In the genomic region with DNA sequence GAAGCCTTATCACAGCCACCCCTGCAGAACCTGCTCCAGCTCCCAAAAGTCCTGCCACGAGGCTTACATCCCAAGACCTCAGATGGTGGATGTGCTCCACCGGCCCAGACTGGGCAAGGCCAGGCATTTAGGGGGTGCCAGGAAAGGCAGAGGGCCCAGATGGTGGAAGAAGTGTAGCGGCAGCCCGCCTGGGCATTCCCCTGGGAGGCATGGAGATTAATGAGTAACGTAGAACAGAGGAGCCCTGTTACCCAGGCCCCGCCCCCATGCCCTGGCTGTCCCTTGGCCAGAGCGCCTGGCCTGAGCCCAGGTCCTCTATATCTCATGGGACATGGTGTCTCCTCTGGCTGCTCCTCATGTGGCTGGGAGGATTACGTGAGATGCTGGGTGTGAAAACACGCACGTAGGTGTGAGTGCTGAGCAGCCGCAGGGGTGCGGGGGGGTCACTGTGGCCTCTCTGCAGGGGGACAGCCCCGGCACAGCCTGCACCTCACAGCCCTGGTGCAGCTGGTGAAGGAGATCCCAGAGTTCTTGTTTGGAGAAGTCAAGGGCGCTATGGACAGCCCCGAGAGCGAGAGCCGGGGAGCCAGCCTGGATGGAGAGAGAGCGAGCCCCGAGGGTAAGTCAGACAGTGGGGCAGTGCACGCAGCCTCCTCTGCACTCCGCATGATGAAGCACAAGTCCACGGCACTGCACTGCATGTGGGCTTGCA, we compare ENCODE assay signal across 2 cellular contexts.
TF ChIP-seq lines count a peak whose summit lies in the region.

No MANE protein-coding gene starts in this region.

TF ChIP-seq in A549, 52 proteins besides CTCF, POLR2A, EP300 and RAD21 (continued from another document):
- TF ChIP-seq, protein P1, sequence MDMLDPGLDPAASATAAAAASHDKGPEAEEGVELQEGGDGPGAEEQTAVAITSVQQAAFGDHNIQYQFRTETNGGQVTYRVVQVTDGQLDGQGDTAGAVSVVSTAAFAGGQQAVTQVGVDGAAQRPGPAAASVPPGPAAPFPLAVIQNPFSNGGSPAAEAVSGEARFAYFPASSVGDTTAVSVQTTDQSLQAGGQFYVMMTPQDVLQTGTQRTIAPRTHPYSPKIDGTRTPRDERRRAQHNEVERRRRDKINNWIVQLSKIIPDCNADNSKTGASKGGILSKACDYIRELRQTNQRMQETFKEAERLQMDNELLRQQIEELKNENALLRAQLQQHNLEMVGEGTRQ (IDR thresholded peaks at IDR 0.05): no peak
- TF ChIP-seq SMC3 (IDR thresholded peaks at IDR 0.05): no peak
- no peak for TF ChIP-seq HEYL (CRISPR knock-in tag; IDR thresholded peaks at IDR 0.05)
TF ChIP-seq in A549: peak in this region for 0.

TF ChIP-seq in HCT116, 20 proteins besides CTCF, POLR2A, EP300 and RAD21 (continued from another document):
- TF ChIP-seq, protein P2, sequence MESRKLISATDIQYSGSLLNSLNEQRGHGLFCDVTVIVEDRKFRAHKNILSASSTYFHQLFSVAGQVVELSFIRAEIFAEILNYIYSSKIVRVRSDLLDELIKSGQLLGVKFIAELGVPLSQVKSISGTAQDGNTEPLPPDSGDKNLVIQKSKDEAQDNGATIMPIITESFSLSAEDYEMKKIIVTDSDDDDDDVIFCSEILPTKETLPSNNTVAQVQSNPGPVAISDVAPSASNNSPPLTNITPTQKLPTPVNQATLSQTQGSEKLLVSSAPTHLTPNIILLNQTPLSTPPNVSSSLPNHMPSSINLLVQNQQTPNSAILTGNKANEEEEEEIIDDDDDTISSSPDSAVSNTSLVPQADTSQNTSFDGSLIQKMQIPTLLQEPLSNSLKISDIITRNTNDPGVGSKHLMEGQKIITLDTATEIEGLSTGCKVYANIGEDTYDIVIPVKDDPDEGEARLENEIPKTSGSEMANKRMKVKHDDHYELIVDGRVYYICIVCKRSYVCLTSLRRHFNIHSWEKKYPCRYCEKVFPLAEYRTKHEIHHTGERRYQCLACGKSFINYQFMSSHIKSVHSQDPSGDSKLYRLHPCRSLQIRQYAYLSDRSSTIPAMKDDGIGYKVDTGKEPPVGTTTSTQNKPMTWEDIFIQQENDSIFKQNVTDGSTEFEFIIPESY (IDR thresholded peaks at IDR 0.05; ENCODE audit: extremely low read depth, insufficient replicate concordance, low read length): no peak
- no peak for TF ChIP-seq SIN3A (IDR thresholded peaks at IDR 0.05; ENCODE audit: low read depth)
- TF ChIP-seq, protein P3, sequence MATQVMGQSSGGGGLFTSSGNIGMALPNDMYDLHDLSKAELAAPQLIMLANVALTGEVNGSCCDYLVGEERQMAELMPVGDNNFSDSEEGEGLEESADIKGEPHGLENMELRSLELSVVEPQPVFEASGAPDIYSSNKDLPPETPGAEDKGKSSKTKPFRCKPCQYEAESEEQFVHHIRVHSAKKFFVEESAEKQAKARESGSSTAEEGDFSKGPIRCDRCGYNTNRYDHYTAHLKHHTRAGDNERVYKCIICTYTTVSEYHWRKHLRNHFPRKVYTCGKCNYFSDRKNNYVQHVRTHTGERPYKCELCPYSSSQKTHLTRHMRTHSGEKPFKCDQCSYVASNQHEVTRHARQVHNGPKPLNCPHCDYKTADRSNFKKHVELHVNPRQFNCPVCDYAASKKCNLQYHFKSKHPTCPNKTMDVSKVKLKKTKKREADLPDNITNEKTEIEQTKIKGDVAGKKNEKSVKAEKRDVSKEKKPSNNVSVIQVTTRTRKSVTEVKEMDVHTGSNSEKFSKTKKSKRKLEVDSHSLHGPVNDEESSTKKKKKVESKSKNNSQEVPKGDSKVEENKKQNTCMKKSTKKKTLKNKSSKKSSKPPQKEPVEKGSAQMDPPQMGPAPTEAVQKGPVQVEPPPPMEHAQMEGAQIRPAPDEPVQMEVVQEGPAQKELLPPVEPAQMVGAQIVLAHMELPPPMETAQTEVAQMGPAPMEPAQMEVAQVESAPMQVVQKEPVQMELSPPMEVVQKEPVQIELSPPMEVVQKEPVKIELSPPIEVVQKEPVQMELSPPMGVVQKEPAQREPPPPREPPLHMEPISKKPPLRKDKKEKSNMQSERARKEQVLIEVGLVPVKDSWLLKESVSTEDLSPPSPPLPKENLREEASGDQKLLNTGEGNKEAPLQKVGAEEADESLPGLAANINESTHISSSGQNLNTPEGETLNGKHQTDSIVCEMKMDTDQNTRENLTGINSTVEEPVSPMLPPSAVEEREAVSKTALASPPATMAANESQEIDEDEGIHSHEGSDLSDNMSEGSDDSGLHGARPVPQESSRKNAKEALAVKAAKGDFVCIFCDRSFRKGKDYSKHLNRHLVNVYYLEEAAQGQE (IDR thresholded peaks at IDR 0.05; ENCODE audit: low read depth): no peak
- TF ChIP-seq ZNF274 (IDR thresholded peaks at IDR 0.05; ENCODE audit: low read depth, low read length): no peak
- TF ChIP-seq POLR2AphosphoS5 (IDR thresholded peaks at IDR 0.05; ENCODE audit: low read depth, low read length): no peak
- TF ChIP-seq EGR1 (IDR thresholded peaks at IDR 0.05; ENCODE audit: low read depth): no peak
- TF ChIP-seq YY1 (IDR thresholded peaks at IDR 0.05; ENCODE audit: extremely low read depth, insufficient replicate concordance, low read depth, low read length): no peak
- no peak for TF ChIP-seq JUND (IDR thresholded peaks at IDR 0.05)
- no peak for TF ChIP-seq EZH2 (IDR thresholded peaks at IDR 0.05)
- no peak for TF ChIP-seq SP1 (IDR thresholded peaks at IDR 0.05; ENCODE audit: low read depth)
- no peak for TF ChIP-seq ZFX (IDR thresholded peaks at IDR 0.05)
- no peak for TF ChIP-seq CBX3 (IDR thresholded peaks at IDR 0.05; ENCODE audit: low read depth)
